In the genomic region with DNA sequence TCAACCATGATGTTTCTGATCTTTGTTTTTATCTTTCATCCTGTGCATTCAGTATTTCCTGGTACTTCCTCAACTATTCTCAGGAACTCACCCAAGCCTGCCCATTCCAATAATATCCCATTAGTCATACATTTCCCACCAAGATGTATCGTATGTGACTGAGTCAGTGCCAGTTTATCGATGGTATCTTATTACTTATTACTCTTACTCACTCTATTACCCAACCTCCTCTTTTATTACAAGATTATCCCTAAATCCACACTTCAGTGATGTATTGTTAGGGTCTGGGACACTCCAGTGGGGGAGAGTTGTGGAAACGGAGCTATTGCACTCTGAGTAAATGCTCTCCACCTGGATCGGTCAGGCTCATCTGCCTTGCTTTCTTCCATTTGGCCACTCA, we compare ENCODE assay signal across 22 cellular contexts. TPM values are rescaled to one million over a fixed set of nuclear protein-coding genes. Genes with fewer than 3 reads are reported as not detected.
"Had no signal": no experiment of that assay in that cellular context is flagged by ENCODE, and none has a peak within 500 bp of the region (broad histone marks: within the 10 kb centered on the region; RNA-seq: fewer than 3 reads in every experiment).

No MANE protein-coding gene starts in this region.

RNA-seq across cellular contexts. Expression of a gene that starts 2.7 kb away (rescaled TPM):
- total RNA-seq: cerebellum; dorsolateral prefrontal cortex; esophagus muscularis mucosa; fibroblast of lung; fibroblast of villous mesenchyme; gastrocnemius medialis; glomerular endothelial cell; kidney; left lobe of liver; mesothelial cell of epicardium; mucosa of descending colon; natural killer cell treated with Interleukin-12 subunit alpha and Interleukin-12 subunit beta and Interleukin-15 and Interleukin-18, amount 100 ng/mL, for 72 hours; neural crest cell; osteoblast; progenitor cell of endocrine pancreas; right atrium auricular region; sciatic nerve; thoracic aorta; tibial nerve had no signal
- polyA plus RNA-seq: fibroblast of lung, liver had no signal

RNA-seq across cellular contexts. Expression of a gene that starts 14.9 kb away (rescaled TPM):
- total RNA-seq: cerebellum; esophagus muscularis mucosa; fibroblast of lung; fibroblast of villous mesenchyme; glomerular endothelial cell; kidney; left lobe of liver; liver; mesothelial cell of epicardium; mucosa of descending colon; natural killer cell treated with Interleukin-12 subunit alpha and Interleukin-12 subunit beta and Interleukin-15 and Interleukin-18, amount 100 ng/mL, for 72 hours; neural crest cell; osteoblast; progenitor cell of endocrine pancreas; right atrium auricular region; sciatic nerve; thoracic aorta; tibial nerve had no signal
- polyA plus RNA-seq: fibroblast of lung, liver, small intestine had no signal

RNA-seq across cellular contexts. Expression of a gene that starts 43.8 kb away (rescaled TPM):
- total RNA-seq: cerebellum; dorsolateral prefrontal cortex; esophagus muscularis mucosa; fibroblast of lung; fibroblast of villous mesenchyme; gastrocnemius medialis; glomerular endothelial cell; kidney; left lobe of liver; lung; mesothelial cell of epicardium; mucosa of descending colon; natural killer cell treated with Interleukin-12 subunit alpha and Interleukin-12 subunit beta and Interleukin-15 and Interleukin-18, amount 100 ng/mL, for 72 hours; neural crest cell; osteoblast; progenitor cell of endocrine pancreas; right atrium auricular region; sciatic nerve; thoracic aorta; tibial nerve had no signal
- polyA plus RNA-seq: fibroblast of lung, liver, small intestine had no signal
